Comparison of ENCODE assay signal across 8 cellular contexts in the genomic region with DNA sequence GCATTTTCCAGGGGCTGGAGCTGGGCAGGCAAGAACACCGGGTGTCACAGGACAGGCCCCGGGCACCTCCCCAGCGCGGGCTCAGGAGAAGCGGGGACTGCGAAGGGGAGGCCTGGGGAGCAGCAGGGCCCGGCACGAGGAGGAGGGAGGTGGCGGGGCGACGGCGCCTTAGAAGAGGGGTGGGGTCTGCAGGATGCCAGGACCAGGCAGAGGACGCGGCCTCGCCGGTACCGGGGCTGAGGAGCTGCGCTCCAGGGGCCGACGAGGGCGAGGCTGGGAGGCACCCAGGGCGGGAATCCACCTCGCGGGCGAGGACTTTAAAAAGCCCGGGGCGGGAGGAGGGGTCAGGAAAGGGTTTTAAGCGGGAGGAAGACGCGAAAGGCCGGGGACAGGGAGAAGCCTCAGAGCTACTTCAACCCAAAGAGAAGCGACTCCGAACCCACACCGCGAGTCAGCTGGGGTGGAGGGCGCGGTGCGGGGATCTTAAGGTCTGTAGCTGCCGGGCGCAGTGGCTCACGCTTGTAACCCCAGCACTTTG. TPM values are rescaled to one million over a fixed set of nuclear protein-coding genes. Genes with fewer than 3 reads are reported as not detected.
DNase-seq lines count a peak whose midpoint lies in the region; TF ChIP-seq lines count a peak whose summit lies in the region.

No MANE protein-coding gene starts in this region.

- CTCF ChIA-PET in PC-9 (lab: Charles Lee): no interaction called here

- H3K9me3 ChIP-seq in PC-9 (ENCODE audit: insufficient read depth, low read depth) (peaks cover 58% of the 10 kb centered on the region), adrenal gland (replicated peaks in 1 of 3) (no peaks in the 10 kb centered on the region)

- H3K4me3 ChIP-seq in PC-9 (peak overlapping the region; percentile 93), adrenal gland (peak overlapping the region; percentile 5 to 82 (median 32))

- no peaks in the 10 kb centered on the region for H3K9me2 ChIP-seq in PC-9 (ENCODE audit: insufficient read depth)

- H3F3A ChIP-seq in PC-9 (ENCODE audit: insufficient read depth, low read depth): no peaks in the 10 kb centered on the region

- H3K79me2 ChIP-seq in PC-9 (ENCODE audit: low read depth): peaks cover 13% of the 10 kb centered on the region

- POLR2A ChIA-PET in PC-9 (lab: Charles Lee; ENCODE audit: unreplicated experiment): no interaction called here

- 0 to 1% (median 1%) methylated on average over 6 to 41 of the region's 41 CpGs for WGBS in adrenal gland, 4 donors

- H3K27ac ChIP-seq in PC-9 (no peak overlapping the region), adrenal gland (peak overlapping the region; percentile 21 to 81 (median 76))

- no peaks in the 10 kb centered on the region for H4K20me1 ChIP-seq in PC-9 (ENCODE audit: insufficient read depth)

- peak overlapping the region; percentile 100 for H2AFZ ChIP-seq in PC-9

- DNase-seq in EH (ENCODE audit: low read depth) (peak; percentile 54), PC-9 (peak in 1 of 2 experiments; percentile 51), adrenal gland (peak; percentile 48 to 69 (median 63)), hypothalamus (lab: John Stamatoyannopoulos, UW) (peak in 30 of 51 donors; percentile 1 to 41 (median 13)), renal cortical epithelial cell (ENCODE audit: low read depth) (peak; percentile 7), NCI-H510A treated with DMSO at 0.1 percent for 48 hours (lab: John Stamatoyannopoulos, UW) (no peak), NCI-H1694 treated with DMSO at 0.1 percent for 48 hours (lab: John Stamatoyannopoulos, UW) (no peak), SHP77 (lab: John Stamatoyannopoulos, UW) (no peak)

- H3K4me1 ChIP-seq in PC-9 (replicated peaks; ENCODE audit: insufficient read depth) (peaks cover 3% of the 10 kb centered on the region; the same call in 1 of the 2 replicates), adrenal gland (replicated peaks in 1 of 2) (peaks cover 8 to 13% of the 10 kb centered on the region in 2 donors)

- no peak for TF ChIP-seq CTCF in PC-9 (conservative IDR thresholded peaks at IDR 0.05)
- TF ChIP-seq CTCF in adrenal gland (IDR thresholded peaks at IDR 0.05): no peak

- intact Hi-C loops in PC-9 (cut with micrococcal nuclease; ENCODE audit: unreplicated experiment) (loop anchor here (10.0 kb wide), 1 partner anchor 163 kb away; no protein-coding TSS in a partner anchor), adrenal gland (cut with DNase I) (no loop called here)

- BruUV-seq in PC-9 (replicated peaks; lab: Mats Ljungman, UMichigan): TSS peak; percentile 74

- H3K4me2 ChIP-seq in PC-9: peak overlapping the region; percentile 90

- no peak for TF ChIP-seq POLR2A in adrenal gland (IDR thresholded peaks at IDR 0.05)

- H3K27me3 ChIP-seq in PC-9 (ENCODE audit: insufficient read depth, low read depth) (no peaks in the 10 kb centered on the region), adrenal gland (no peaks in the 10 kb centered on the region)

- peaks cover 21% of the 10 kb centered on the region for H3K36me3 ChIP-seq in PC-9 (ENCODE audit: low read depth)
- H3K36me3 ChIP-seq in adrenal gland (replicated peaks in 1 of 2): no peaks in the 10 kb centered on the region

RNA-seq across cellular contexts. Expression of gene ZNF347, which starts 0.7 kb away (rescaled TPM):
- total RNA-seq in PC-9 (2021): 13.6 and 15.3 TPM in 2 replicates
- total RNA-seq in adrenal gland: 10 to 100 TPM in 6 of 8 donors, 1 to 10 TPM in 2; 8.1 to 20.8 (median 14.4) TPM
- polyA plus RNA-seq in adrenal gland: 10 to 100 TPM in 1 of 3 donors, 1 to 10 TPM in 2; 1.9 to 13.5 (median 4.2) TPM
- 8.9 and 14.6 TPM in 2 replicates for total RNA-seq in renal cortical epithelial cell

RNA-seq across cellular contexts. Expression of gene ZNF415, which starts 25.5 kb away (rescaled TPM):
- total RNA-seq in PC-9 (2021) (9.6 and 12.9 TPM in 2 replicates), adrenal gland (10 to 100 TPM; 20.3 to 48.8 (median 35.0) TPM), renal cortical epithelial cell (5.2 and 16.2 TPM in 2 replicates)
- polyA plus RNA-seq in adrenal gland: 10 to 100 TPM; 17.5 to 45.4 (median 42.0) TPM

RNA-seq across cellular contexts. Expression of gene ZNF665, which starts 35.0 kb away (rescaled TPM):
- 6.8 and 11.2 TPM in 2 replicates for total RNA-seq in PC-9 (2021)
- 1 to 10 TPM; 1.2 to 9.3 (median 4.1) TPM for total RNA-seq in adrenal gland
- polyA plus RNA-seq in adrenal gland: 1 to 10 TPM; 1.7 to 7.9 (median 1.9) TPM
- 1.4 and 5.4 TPM in 2 replicates for total RNA-seq in renal cortical epithelial cell

RNA-seq across cellular contexts. Expression of gene ZNF160, which starts 55.0 kb away (rescaled TPM):
- total RNA-seq in PC-9 (2021): 25.1 and 27.4 TPM in 2 replicates
- 10 to 100 TPM; 28.3 to 90.9 (median 58.2) TPM for total RNA-seq in adrenal gland
- 10 to 100 TPM; 26.1 to 66.6 (median 39.4) TPM for polyA plus RNA-seq in adrenal gland
- total RNA-seq in renal cortical epithelial cell: 23.4 and 61.3 TPM in 2 replicates

Comparison
In these comparisons a context has a peak if more than half of its experiments do, and no peak if none do; other contexts are left out.
1. DNase-seq: peak in EH (single experiment), adrenal gland (7 of 7), hypothalamus (30 of 51) and renal cortical epithelial cell (single experiment); none in NCI-H510A treated with DMSO at 0.1 percent for 48 hours (single experiment), NCI-H1694 treated with DMSO at 0.1 percent for 48 hours (single experiment) and SHP77 (0 of 2).